8 cellular contexts compared by ENCODE assay signal in genomic region chr14:105349992-105350391, GRCh38. TPM values are rescaled to one million over a fixed set of nuclear protein-coding genes. Genes with fewer than 3 reads are reported as not detected.
"Had no signal": no experiment of that assay in that cellular context is flagged by ENCODE, and none has a peak within 500 bp of the region (broad histone marks: within the 10 kb centered on the region; RNA-seq: fewer than 3 reads in every experiment).

No MANE protein-coding gene starts in this region.

- ATAC-seq: K562 had no signal

- H3K27ac ChIP-seq: GM23248 had no signal

- H3K4me3 ChIP-seq: GM23248, K562 had no signal

- FAIRE-seq: H1, H54, K562 had no signal

- DNase-seq: GM23248, H9, HCEC 1CT, IMR-90 had no signal

RNA-seq across cellular contexts. Expression of gene TEX22, which starts 48.3 kb away (rescaled TPM):
- total RNA-seq: HT-29 had no signal
